Comparison of ENCODE assay signal across 1 cellular context in the genomic region with DNA sequence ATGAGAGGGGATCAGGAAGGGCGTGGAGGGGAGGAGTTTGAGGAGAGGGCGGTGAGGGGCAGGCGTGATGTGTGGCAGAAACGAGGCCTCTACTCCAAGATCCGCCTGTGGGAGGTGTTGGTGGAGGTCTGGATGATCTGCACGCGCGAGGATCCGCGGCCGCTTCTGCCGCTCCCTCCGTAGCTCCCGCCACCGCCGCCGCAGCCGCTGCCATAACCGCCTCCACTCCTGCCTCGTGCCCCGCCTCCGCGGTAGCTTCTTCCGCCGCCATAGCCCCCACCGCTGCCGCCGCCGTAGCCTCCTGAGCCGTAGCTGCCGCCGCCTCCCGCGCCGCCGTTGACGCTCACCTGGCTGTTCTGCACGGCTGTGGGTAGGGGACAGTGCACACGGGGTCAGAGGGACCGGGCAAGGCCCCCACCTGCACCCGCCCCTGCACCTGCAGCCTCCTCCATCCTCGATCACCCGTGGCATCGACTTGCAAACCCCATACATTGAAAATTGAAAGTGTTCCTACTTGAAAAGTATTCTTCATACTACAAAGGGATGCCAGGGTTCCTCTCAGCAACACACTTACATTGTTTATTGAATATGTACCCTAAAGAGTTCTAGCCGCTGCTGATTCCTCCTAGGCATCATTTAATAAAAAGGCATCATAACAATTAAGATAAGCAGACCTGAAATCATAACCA.
TF ChIP-seq lines count a peak whose summit lies in the region.

No MANE protein-coding gene starts in this region.

TF ChIP-seq in WTC11, 78 proteins besides CTCF, POLR2A, EP300 and RAD21 (continued from another document and continues in another):
- TF ChIP-seq ZNF425 (CRISPR knock-in tag; conservative IDR thresholded peaks at IDR 0.05) (no peak), RORB (CRISPR knock-in tag; IDR thresholded peaks at IDR 0.05) (no peak), FOXJ3 (CRISPR knock-in tag; IDR thresholded peaks at IDR 0.05; ENCODE audit: borderline replicate concordance) (no peak), ZNF671 (CRISPR knock-in tag; IDR thresholded peaks at IDR 0.05) (no peak), ZNF416 (CRISPR knock-in tag; IDR thresholded peaks at IDR 0.05) (no peak), ZNF219 (CRISPR knock-in tag; IDR thresholded peaks at IDR 0.05; ENCODE audit: borderline replicate concordance) (no peak), ZSCAN18 (CRISPR knock-in tag; IDR thresholded peaks at IDR 0.05) (no peak), NFATC4 (CRISPR knock-in tag; IDR thresholded peaks at IDR 0.05) (no peak), EMX1 (CRISPR knock-in tag; IDR thresholded peaks at IDR 0.05) (no peak), GRHL2 (CRISPR knock-in tag; IDR thresholded peaks at IDR 0.05; ENCODE audit: insufficient replicate concordance, severe bottlenecking) (no peak), ZNF396 (CRISPR knock-in tag; IDR thresholded peaks at IDR 0.05; ENCODE audit: borderline replicate concordance) (no peak), HMGA2 (CRISPR knock-in tag; IDR thresholded peaks at IDR 0.05) (no peak), CREB1 (CRISPR knock-in tag; IDR thresholded peaks at IDR 0.05) (no peak), ZNF138 (CRISPR knock-in tag; conservative IDR thresholded peaks at IDR 0.05) (no peak), JUN (CRISPR knock-in tag; IDR thresholded peaks at IDR 0.05) (no peak), MAX (CRISPR knock-in tag; IDR thresholded peaks at IDR 0.05) (peak; percentile 87), NFYB (CRISPR knock-in tag; conservative IDR thresholded peaks at IDR 0.05; ENCODE audit: low read depth) (no peak), E2F5 (CRISPR knock-in tag; IDR thresholded peaks at IDR 0.05) (0 out of 2 replicates have a peak, but pooled peaks have one; percentile 49), ATF1 (CRISPR knock-in tag; IDR thresholded peaks at IDR 0.05) (no peak), SOX15 (CRISPR knock-in tag; IDR thresholded peaks at IDR 0.05) (no peak), SP1 (CRISPR knock-in tag; conservative IDR thresholded peaks at IDR 0.05) (0 out of 2 replicates have a peak, but pooled peaks have one; percentile 34), GABPB1 (CRISPR knock-in tag; IDR thresholded peaks at IDR 0.05) (no peak), JAZF1 (CRISPR knock-in tag; IDR thresholded peaks at IDR 0.05) (no peak), E2F1 (CRISPR knock-in tag; IDR thresholded peaks at IDR 0.05) (no peak), PRDM15 (CRISPR knock-in tag; IDR thresholded peaks at IDR 0.05) (no peak), FOXP1 (CRISPR knock-in tag; IDR thresholded peaks at IDR 0.05; ENCODE audit: borderline replicate concordance) (peak; percentile 48), KAT7 (CRISPR knock-in tag; IDR thresholded peaks at IDR 0.05; ENCODE audit: borderline replicate concordance) (no peak), ATF3 (CRISPR knock-in tag; conservative IDR thresholded peaks at IDR 0.05) (no peak), ZNF232 (CRISPR knock-in tag; IDR thresholded peaks at IDR 0.05) (0 out of 2 replicates have a peak, but pooled peaks have one; percentile 45), TEAD4 (CRISPR knock-in tag; IDR thresholded peaks at IDR 0.05) (no peak), ZNF121 (CRISPR knock-in tag; IDR thresholded peaks at IDR 0.05) (no peak)
- TF ChIP-seq, protein P1, sequence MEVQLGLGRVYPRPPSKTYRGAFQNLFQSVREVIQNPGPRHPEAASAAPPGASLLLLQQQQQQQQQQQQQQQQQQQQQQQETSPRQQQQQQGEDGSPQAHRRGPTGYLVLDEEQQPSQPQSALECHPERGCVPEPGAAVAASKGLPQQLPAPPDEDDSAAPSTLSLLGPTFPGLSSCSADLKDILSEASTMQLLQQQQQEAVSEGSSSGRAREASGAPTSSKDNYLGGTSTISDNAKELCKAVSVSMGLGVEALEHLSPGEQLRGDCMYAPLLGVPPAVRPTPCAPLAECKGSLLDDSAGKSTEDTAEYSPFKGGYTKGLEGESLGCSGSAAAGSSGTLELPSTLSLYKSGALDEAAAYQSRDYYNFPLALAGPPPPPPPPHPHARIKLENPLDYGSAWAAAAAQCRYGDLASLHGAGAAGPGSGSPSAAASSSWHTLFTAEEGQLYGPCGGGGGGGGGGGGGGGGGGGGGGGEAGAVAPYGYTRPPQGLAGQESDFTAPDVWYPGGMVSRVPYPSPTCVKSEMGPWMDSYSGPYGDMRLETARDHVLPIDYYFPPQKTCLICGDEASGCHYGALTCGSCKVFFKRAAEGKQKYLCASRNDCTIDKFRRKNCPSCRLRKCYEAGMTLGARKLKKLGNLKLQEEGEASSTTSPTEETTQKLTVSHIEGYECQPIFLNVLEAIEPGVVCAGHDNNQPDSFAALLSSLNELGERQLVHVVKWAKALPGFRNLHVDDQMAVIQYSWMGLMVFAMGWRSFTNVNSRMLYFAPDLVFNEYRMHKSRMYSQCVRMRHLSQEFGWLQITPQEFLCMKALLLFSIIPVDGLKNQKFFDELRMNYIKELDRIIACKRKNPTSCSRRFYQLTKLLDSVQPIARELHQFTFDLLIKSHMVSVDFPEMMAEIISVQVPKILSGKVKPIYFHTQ (CRISPR knock-in tag; IDR thresholded peaks at IDR 0.05), result no peak
- TF ChIP-seq, protein P2, sequence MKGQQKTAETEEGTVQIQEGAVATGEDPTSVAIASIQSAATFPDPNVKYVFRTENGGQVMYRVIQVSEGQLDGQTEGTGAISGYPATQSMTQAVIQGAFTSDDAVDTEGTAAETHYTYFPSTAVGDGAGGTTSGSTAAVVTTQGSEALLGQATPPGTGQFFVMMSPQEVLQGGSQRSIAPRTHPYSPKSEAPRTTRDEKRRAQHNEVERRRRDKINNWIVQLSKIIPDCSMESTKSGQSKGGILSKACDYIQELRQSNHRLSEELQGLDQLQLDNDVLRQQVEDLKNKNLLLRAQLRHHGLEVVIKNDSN (CRISPR knock-in tag; IDR thresholded peaks at IDR 0.05), result no peak; the same call in 1 of the 2 replicates
- TF ChIP-seq, protein P3, sequence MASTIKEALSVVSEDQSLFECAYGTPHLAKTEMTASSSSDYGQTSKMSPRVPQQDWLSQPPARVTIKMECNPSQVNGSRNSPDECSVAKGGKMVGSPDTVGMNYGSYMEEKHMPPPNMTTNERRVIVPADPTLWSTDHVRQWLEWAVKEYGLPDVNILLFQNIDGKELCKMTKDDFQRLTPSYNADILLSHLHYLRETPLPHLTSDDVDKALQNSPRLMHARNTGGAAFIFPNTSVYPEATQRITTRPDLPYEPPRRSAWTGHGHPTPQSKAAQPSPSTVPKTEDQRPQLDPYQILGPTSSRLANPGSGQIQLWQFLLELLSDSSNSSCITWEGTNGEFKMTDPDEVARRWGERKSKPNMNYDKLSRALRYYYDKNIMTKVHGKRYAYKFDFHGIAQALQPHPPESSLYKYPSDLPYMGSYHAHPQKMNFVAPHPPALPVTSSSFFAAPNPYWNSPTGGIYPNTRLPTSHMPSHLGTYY (CRISPR knock-in tag; IDR thresholded peaks at IDR 0.05), result no peak
- TF ChIP-seq, protein P4, sequence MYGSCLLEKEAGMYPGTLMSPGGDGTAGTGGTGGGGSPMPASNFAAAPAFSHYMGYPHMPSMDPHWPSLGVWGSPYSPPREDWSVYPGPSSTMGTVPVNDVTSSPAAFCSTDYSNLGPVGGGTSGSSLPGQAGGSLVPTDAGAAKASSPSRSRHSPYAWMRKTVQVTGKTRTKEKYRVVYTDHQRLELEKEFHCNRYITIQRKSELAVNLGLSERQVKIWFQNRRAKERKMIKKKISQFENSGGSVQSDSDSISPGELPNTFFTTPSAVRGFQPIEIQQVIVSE (CRISPR knock-in tag; IDR thresholded peaks at IDR 0.05; ENCODE audit: borderline replicate concordance), result no peak
- TF ChIP-seq, protein P5, sequence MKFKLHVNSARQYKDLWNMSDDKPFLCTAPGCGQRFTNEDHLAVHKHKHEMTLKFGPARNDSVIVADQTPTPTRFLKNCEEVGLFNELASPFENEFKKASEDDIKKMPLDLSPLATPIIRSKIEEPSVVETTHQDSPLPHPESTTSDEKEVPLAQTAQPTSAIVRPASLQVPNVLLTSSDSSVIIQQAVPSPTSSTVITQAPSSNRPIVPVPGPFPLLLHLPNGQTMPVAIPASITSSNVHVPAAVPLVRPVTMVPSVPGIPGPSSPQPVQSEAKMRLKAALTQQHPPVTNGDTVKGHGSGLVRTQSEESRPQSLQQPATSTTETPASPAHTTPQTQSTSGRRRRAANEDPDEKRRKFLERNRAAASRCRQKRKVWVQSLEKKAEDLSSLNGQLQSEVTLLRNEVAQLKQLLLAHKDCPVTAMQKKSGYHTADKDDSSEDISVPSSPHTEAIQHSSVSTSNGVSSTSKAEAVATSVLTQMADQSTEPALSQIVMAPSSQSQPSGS (CRISPR knock-in tag; IDR thresholded peaks at IDR 0.05; ENCODE audit: borderline replicate concordance, low read depth), result no peak
- TF ChIP-seq, protein P6, sequence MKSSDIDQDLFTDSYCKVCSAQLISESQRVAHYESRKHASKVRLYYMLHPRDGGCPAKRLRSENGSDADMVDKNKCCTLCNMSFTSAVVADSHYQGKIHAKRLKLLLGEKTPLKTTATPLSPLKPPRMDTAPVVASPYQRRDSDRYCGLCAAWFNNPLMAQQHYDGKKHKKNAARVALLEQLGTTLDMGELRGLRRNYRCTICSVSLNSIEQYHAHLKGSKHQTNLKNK (CRISPR knock-in tag; IDR thresholded peaks at IDR 0.05), result no peak
